Comparison of ENCODE assay signal across 13 cellular contexts in genomic region chr3:159200176-159200575, GRCh38.
DNase-seq lines count a peak whose midpoint lies in the region; ATAC-seq, FAIRE-seq and TF ChIP-seq lines count a peak whose summit lies in the region.
"Had no signal": no experiment of that assay in that cellular context is flagged by ENCODE, and none has a peak within 500 bp of the region (broad histone marks: within the 10 kb centered on the region; RNA-seq: fewer than 3 reads in every experiment).

No MANE protein-coding gene starts in this region.

- DNase-seq in mammary epithelial cell, result peak; percentile 81
- DNase-seq in MCF 10A (ENCODE audit: unreplicated experiment), result no peak
- no peak for DNase-seq in RWPE2 (ENCODE audit: low spot score)
- DNase-seq in fibroblast of mammary gland (ENCODE audit: low read depth), result peak; percentile 66
- peak; percentile 65 for DNase-seq in urothelium cell line (ENCODE audit: low spot score)
- no peak for DNase-seq in NK-92 (lab: John Stamatoyannopoulos, UW; ENCODE audit: unreplicated experiment)
- no peak for DNase-seq in sciatic nerve (ENCODE audit: low spot score)
- DNase-seq: body of pancreas, NCI-H1694 treated with DMSO at 0.1 percent for 48 hours, sigmoid colon had no signal

- H3K27ac Mint-ChIP-seq in MCF 10A (ENCODE audit: low read depth, unreplicated experiment), result no peak overlapping the region

- H3K27me3 ChIP-seq in mammary epithelial cell (ENCODE audit: insufficient read depth, low read length), result no peaks in the 10 kb centered on the region
- H3K27me3 ChIP-seq in RWPE2 (ENCODE audit: insufficient read depth, poor library complexity, severe bottlenecking), result no peaks in the 10 kb centered on the region
- H3K27me3 ChIP-seq: body of pancreas, sigmoid colon, tibial nerve had no signal

- no peaks in the 10 kb centered on the region for H3K4me1 Mint-ChIP-seq in MCF 10A (ENCODE audit: insufficient read depth, unreplicated experiment)

- H3K36me3 Mint-ChIP-seq in MCF 10A (ENCODE audit: insufficient read depth, unreplicated experiment), result no peaks in the 10 kb centered on the region

- H3K4me1 ChIP-seq in mammary epithelial cell (ENCODE audit: insufficient read depth, low read length) (peaks cover 8% of the 10 kb centered on the region), RWPE2 (ENCODE audit: insufficient read depth, poor library complexity, severe bottlenecking) (no peaks in the 10 kb centered on the region)
- H3K4me1 ChIP-seq: body of pancreas, sigmoid colon, tibial nerve had no signal

- WGBS in mammary epithelial cell (ENCODE audit: low coverage, missing lambda C conversion rate), result 90% methylated on average over 3 of the region's 3 CpGs

- H3K4me2 ChIP-seq in mammary epithelial cell (ENCODE audit: insufficient read depth, low read depth, low read length), result no peak overlapping the region

- H3K9me3 ChIP-seq in mammary epithelial cell (replicated peaks; ENCODE audit: insufficient read depth, low read length) (no peaks in the 10 kb centered on the region), RWPE2 (ENCODE audit: severe bottlenecking) (no peaks in the 10 kb centered on the region)
- H3K9me3 ChIP-seq: body of pancreas had no signal

- CTCF ChIA-PET in mammary epithelial cell (lab: Charles Lee; ENCODE audit: low non-redundant PET), result no interaction called here
- CTCF ChIA-PET in MCF 10A (lab: Yijun Ruan, JAX), result interaction anchor here (0.7 to 1.6 kb wide), 2 partner anchors 27 to 282 kb away, joined by 3 to 4 read pairs; no protein-coding TSS in a partner anchor

- no peaks in the 10 kb centered on the region for H3K27me3 Mint-ChIP-seq in MCF 10A (ENCODE audit: insufficient read depth, unreplicated experiment)

- no peak overlapping the region for H3K9ac ChIP-seq in mammary epithelial cell (ENCODE audit: insufficient read depth, low read length)

- no TSS peak for BruUV-seq in mammary epithelial cell (replicated peaks; lab: Mats Ljungman, UMichigan)
- no TSS peak for BruUV-seq in MCF 10A (replicated peaks; lab: Mats Ljungman, UMichigan)

- FAIRE-seq in urothelium cell line (lab: Jason Lieb, UNC), result no peak
- FAIRE-seq: A204.1 had no signal

- no peaks in the 10 kb centered on the region for H3K79me2 ChIP-seq in mammary epithelial cell (ENCODE audit: insufficient read depth, low read length)

- peak overlapping the region; percentile 50 for H2AFZ ChIP-seq in mammary epithelial cell (ENCODE audit: low read depth, low read length)

- H3K4me3 ChIP-seq in mammary epithelial cell (replicated peaks in 1 of 3; ENCODE audit: insufficient read depth in 1 of 3, low read depth in 2 of 3, low read length in 3 of 3), result no peak overlapping the region
- H3K4me3 ChIP-seq in RWPE2 (ENCODE audit: severe bottlenecking), result no peak overlapping the region
- no peak overlapping the region for H3K4me3 ChIP-seq in fibroblast of mammary gland (ENCODE audit: control insufficient read depth, low read depth, low read length)
- H3K4me3 ChIP-seq: body of pancreas, sigmoid colon, tibial nerve had no signal

- H3K9me3 Mint-ChIP-seq in MCF 10A (ENCODE audit: unreplicated experiment), result peaks cover 12% of the 10 kb centered on the region

- H3K27ac ChIP-seq in mammary epithelial cell (ENCODE audit: insufficient read depth, low read depth, low read length) (no peak overlapping the region), RWPE2 (ENCODE audit: poor library complexity, severe bottlenecking) (no peak overlapping the region)
- H3K27ac ChIP-seq: body of pancreas, sigmoid colon, tibial nerve had no signal

- intact Hi-C loops in mammary epithelial cell (cut with micrococcal nuclease) (no loop called here), MCF 10A (cut with micrococcal nuclease) (no loop called here), sciatic nerve (cut with DNase I) (no loop called here)

- no peak for TF ChIP-seq CTCF in mammary epithelial cell (conservative IDR thresholded peaks at IDR 0.05 in 1 of 2, IDR thresholded peaks at IDR 0.05 in 1 of 2; ENCODE audit: extremely low read depth in 1 of 2, insufficient read depth in 1 of 2, low read depth in 1 of 2, low read length in 2 of 2)
- TF ChIP-seq CTCF in MCF 10A (IDR thresholded peaks at IDR 0.05; ENCODE audit: unreplicated experiment), result no peak
- TF ChIP-seq CTCF in RWPE2 (IDR thresholded peaks at IDR 0.05; ENCODE audit: poor library complexity, severe bottlenecking), result no peak
- TF ChIP-seq CTCF in fibroblast of mammary gland (conservative IDR thresholded peaks at IDR 0.05; ENCODE audit: control insufficient read depth, insufficient read depth, low read depth, low read length), result no peak

- POLR2A ChIA-PET in MCF 10A (lab: Yijun Ruan, JAX), result no interaction called here

- no peaks in the 10 kb centered on the region for H3K36me3 ChIP-seq in mammary epithelial cell (ENCODE audit: insufficient read depth, low read length)
- no peaks in the 10 kb centered on the region for H3K36me3 ChIP-seq in RWPE2 (ENCODE audit: low read depth)
- H3K36me3 ChIP-seq: sigmoid colon, tibial nerve had no signal

- in situ Hi-C loops in mammary epithelial cell (cut with MboI; ENCODE audit: low sequenced_read_pairs in 2 of 2), result no loop called here

- no peaks in the 10 kb centered on the region for H4K20me1 ChIP-seq in mammary epithelial cell (ENCODE audit: insufficient read depth, low read length)

- H3K4me3 Mint-ChIP-seq in MCF 10A (ENCODE audit: unreplicated experiment), result no peak overlapping the region

- ATAC-seq in RWPE2 (ENCODE audit: low read depth) (peak; percentile 76), HG02623 (IDR thresholded peaks at IDR 0.05; ENCODE audit: unreplicated experiment) (no peak), sciatic nerve (no peak)
- ATAC-seq: body of pancreas had no signal

- dilution Hi-C loops in mammary epithelial cell (cut with HindIII; ENCODE audit: low sequenced_read_pairs), result no loop called here

Comparison
In these comparisons a context has a peak if more than half of its experiments do, and no peak if none do; other contexts are left out.
1. DNase-seq: peak in mammary epithelial cell (single experiment), fibroblast of mammary gland (single experiment) and urothelium cell line (single experiment); none in MCF 10A (single experiment), RWPE2 (single experiment), NK-92 (single experiment) and sciatic nerve (single experiment).